Comparison of ENCODE assay signal across 8 cellular contexts in the genomic region with DNA sequence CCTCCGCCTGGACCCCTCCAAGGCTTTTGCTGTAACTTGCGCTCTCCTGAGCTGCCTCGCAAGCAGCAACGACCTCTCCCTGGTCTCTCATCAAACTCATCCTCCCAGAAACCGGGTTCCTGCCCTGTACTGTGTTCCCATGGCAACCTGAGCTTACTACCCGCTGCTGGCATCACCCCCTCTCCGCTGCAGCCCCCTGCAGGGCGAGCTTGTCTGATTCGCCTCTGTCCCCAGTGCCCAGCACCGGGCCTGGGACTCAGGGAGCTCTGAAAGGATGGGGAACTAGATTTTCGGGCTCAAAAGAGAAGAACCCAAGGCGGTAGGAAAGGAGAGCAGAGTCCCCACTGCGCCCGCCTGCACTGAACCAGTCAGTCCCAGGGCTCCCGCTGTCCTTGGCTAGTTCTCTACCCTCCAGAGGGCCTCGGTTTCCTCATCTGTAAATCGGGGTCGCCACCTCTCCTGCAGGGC. TPM values are rescaled to one million over a fixed set of nuclear protein-coding genes. Genes with fewer than 3 reads are reported as not detected.
DNase-seq lines count a peak whose midpoint lies in the region; ATAC-seq and TF ChIP-seq lines count a peak whose summit lies in the region.

No MANE protein-coding gene starts in this region.

- ATAC-seq in GM18873 (IDR thresholded peaks at IDR 0.05; ENCODE audit: low FRiP score, unreplicated experiment) = peak; percentile 10
- no peak for ATAC-seq in T-helper 17 cell
- ATAC-seq in upper lobe of right lung = peak; percentile 4

- TF ChIP-seq CTCF in CD14-positive monocyte (IDR thresholded peaks at IDR 0.05) (no peak), upper lobe of right lung (IDR thresholded peaks at IDR 0.05) (no peak)

- DNase-seq in CD14-positive monocyte (ENCODE audit: low spot score) = no peak
- peak; percentile 28 for DNase-seq in HT-29 (ENCODE audit: low spot score)
- peak in 2 of 3 donors; percentile 17 to 23 for DNase-seq in T-helper 17 cell
- no peak for DNase-seq in epithelial cell of prostate (ENCODE audit: low read depth, low spot score)
- no peak for DNase-seq in upper lobe of right lung
- DNase-seq in T1000 (lab: John Stamatoyannopoulos, UW) = no peak

- H3K27ac Mint-ChIP-seq in CD14-positive monocyte = peak overlapping the region; percentile 92 to 97 (median 95)
- H3K27ac Mint-ChIP-seq in T-helper 17 cell = peak overlapping the region; percentile 94

- H3K4me3 Mint-ChIP-seq in CD14-positive monocyte (peak overlapping the region; percentile 88 to 99), T-helper 17 cell (peak overlapping the region; percentile 95)

- peaks cover 0 to 4% (median 4%) of the 10 kb centered on the region in 3 donors for H3K27me3 Mint-ChIP-seq in CD14-positive monocyte (ENCODE audit: low read depth in 3 of 3)
- peaks cover 9% of the 10 kb centered on the region for H3K27me3 Mint-ChIP-seq in T-helper 17 cell

- peaks cover 45% of the 10 kb centered on the region for H3K4me1 ChIP-seq in mononuclear cell (ENCODE audit: insufficient read depth, low read length)
- H3K4me1 ChIP-seq in upper lobe of right lung = peaks cover 24% of the 10 kb centered on the region

- peaks cover 0 to 5% (median 1%) of the 10 kb centered on the region in 7 donors for H3K9me3 Mint-ChIP-seq in CD14-positive monocyte

- H3K27ac ChIP-seq in epithelial cell of prostate (peak overlapping the region; percentile 53), upper lobe of right lung (peak overlapping the region; percentile 97)

- H3K36me3 ChIP-seq in upper lobe of right lung = peaks cover 3% of the 10 kb centered on the region

- intact Hi-C loops in CD14-positive monocyte (cut with micrococcal nuclease) (loop anchor here in 1 of 2 donors (10.0 kb wide), 1 partner anchor 746 kb away; a partner anchor contains a TSS), upper lobe of right lung (cut with DNase I) (no loop called here)

- H3K4me3 ChIP-seq in mononuclear cell (ENCODE audit: low read length) (peak overlapping the region; percentile 82), upper lobe of right lung (peak overlapping the region; percentile 100)

- no peaks in the 10 kb centered on the region for H3K27me3 ChIP-seq in mononuclear cell (ENCODE audit: insufficient read depth, low read length)
- no peaks in the 10 kb centered on the region for H3K27me3 ChIP-seq in upper lobe of right lung

- H3K36me3 Mint-ChIP-seq in CD14-positive monocyte = peaks cover 19 to 30% of the 10 kb centered on the region in 2 donors
- peaks cover 13% of the 10 kb centered on the region for H3K36me3 Mint-ChIP-seq in T-helper 17 cell (ENCODE audit: low read depth)

- H3K9me3 ChIP-seq in T-helper 17 cell (ENCODE audit: control insufficient read depth, low read length, poor library complexity, severe bottlenecking) = no peaks in the 10 kb centered on the region
- H3K9me3 ChIP-seq in mononuclear cell (ENCODE audit: low read depth, low read length) = no peaks in the 10 kb centered on the region
- H3K9me3 ChIP-seq in upper lobe of right lung = no peaks in the 10 kb centered on the region

- H3K4me1 Mint-ChIP-seq in CD14-positive monocyte (peaks cover 49% of the 10 kb centered on the region), T-helper 17 cell (peaks cover 37% of the 10 kb centered on the region)

RNA-seq across cellular contexts. Expression of a gene that starts 0.5 kb away (rescaled TPM):
- polyA plus RNA-seq in CD14-positive monocyte = 10 to 100 TPM; 45.4 to 48.9 TPM
- 22.6 and 23.0 TPM in 2 replicates for total RNA-seq in HT-29 (2014; rRNA removed; shearing (Covaris generic))
- 10 to 100 TPM; 12.8 to 13.7 TPM for total RNA-seq in T-helper 17 cell
- 10.2 TPM for total RNA-seq in mononuclear cell
- 35.8 TPM for total RNA-seq in upper lobe of right lung

RNA-seq across cellular contexts. Expression of a gene that starts 16.5 kb away (rescaled TPM):
- not detected for polyA plus RNA-seq in CD14-positive monocyte
- under 0.01 TPM in 1 of 2 replicates, not detected in the other for total RNA-seq in HT-29 (2014; rRNA removed; shearing (Covaris generic))
- under 1 TPM; 0.16 to 0.72 TPM for total RNA-seq in T-helper 17 cell
- total RNA-seq in mononuclear cell = 0.31 TPM
- total RNA-seq in upper lobe of right lung = 0.72 TPM

Comparison
In these comparisons a context has a peak if more than half of its experiments do, and no peak if none do; other contexts are left out.
1. DNase-seq: peak in HT-29 (single experiment) and T-helper 17 cell (2 of 3); none in CD14-positive monocyte (single experiment), epithelial cell of prostate (single experiment), upper lobe of right lung (single experiment) and T1000 (single experiment).